Comparison of ENCODE assay signal across 1 cellular context in the genomic region with DNA sequence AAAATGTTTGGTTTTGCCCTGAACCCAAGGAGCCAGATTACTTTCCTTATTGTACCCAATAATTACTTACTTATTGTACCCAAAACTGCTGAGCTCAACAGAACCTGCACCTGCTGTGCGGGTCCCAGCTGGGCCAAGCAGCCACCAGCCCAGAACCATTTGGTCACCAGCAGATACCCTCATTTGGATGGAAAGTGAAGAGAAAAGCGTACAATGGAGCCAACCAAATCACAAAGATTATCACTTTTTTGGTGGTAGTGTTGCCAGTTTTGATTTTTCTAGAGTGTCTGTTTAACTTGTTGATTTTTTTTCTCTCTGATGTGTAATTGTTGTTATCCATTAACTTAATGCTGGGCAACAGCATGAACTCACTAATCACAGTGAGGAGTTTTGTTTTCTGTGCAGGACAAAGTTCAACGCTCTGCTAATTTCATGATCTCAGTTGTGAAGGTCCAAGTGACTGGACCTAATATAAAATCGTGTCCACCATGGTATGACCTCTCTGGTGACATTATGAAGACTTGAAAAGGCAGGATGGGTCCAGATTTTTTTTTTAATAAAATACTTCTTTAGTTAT.
TF ChIP-seq lines count a peak whose summit lies in the region.

No MANE protein-coding gene starts in this region.

TF ChIP-seq in HepG2, 621 proteins besides CTCF, POLR2A, EP300 and RAD21 (continued from another document and continues in another):
- TF ChIP-seq, protein P1, sequence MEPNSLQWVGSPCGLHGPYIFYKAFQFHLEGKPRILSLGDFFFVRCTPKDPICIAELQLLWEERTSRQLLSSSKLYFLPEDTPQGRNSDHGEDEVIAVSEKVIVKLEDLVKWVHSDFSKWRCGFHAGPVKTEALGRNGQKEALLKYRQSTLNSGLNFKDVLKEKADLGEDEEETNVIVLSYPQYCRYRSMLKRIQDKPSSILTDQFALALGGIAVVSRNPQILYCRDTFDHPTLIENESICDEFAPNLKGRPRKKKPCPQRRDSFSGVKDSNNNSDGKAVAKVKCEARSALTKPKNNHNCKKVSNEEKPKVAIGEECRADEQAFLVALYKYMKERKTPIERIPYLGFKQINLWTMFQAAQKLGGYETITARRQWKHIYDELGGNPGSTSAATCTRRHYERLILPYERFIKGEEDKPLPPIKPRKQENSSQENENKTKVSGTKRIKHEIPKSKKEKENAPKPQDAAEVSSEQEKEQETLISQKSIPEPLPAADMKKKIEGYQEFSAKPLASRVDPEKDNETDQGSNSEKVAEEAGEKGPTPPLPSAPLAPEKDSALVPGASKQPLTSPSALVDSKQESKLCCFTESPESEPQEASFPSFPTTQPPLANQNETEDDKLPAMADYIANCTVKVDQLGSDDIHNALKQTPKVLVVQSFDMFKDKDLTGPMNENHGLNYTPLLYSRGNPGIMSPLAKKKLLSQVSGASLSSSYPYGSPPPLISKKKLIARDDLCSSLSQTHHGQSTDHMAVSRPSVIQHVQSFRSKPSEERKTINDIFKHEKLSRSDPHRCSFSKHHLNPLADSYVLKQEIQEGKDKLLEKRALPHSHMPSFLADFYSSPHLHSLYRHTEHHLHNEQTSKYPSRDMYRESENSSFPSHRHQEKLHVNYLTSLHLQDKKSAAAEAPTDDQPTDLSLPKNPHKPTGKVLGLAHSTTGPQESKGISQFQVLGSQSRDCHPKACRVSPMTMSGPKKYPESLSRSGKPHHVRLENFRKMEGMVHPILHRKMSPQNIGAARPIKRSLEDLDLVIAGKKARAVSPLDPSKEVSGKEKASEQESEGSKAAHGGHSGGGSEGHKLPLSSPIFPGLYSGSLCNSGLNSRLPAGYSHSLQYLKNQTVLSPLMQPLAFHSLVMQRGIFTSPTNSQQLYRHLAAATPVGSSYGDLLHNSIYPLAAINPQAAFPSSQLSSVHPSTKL (CRISPR knock-in tag; IDR thresholded peaks at IDR 0.05) = peak; percentile 59; the same call in 1 of the 2 replicates
- no peak for TF ChIP-seq POLR2AphosphoS2 (IDR thresholded peaks at IDR 0.05; ENCODE audit: low read depth, low read length)
- TF ChIP-seq, protein P2, sequence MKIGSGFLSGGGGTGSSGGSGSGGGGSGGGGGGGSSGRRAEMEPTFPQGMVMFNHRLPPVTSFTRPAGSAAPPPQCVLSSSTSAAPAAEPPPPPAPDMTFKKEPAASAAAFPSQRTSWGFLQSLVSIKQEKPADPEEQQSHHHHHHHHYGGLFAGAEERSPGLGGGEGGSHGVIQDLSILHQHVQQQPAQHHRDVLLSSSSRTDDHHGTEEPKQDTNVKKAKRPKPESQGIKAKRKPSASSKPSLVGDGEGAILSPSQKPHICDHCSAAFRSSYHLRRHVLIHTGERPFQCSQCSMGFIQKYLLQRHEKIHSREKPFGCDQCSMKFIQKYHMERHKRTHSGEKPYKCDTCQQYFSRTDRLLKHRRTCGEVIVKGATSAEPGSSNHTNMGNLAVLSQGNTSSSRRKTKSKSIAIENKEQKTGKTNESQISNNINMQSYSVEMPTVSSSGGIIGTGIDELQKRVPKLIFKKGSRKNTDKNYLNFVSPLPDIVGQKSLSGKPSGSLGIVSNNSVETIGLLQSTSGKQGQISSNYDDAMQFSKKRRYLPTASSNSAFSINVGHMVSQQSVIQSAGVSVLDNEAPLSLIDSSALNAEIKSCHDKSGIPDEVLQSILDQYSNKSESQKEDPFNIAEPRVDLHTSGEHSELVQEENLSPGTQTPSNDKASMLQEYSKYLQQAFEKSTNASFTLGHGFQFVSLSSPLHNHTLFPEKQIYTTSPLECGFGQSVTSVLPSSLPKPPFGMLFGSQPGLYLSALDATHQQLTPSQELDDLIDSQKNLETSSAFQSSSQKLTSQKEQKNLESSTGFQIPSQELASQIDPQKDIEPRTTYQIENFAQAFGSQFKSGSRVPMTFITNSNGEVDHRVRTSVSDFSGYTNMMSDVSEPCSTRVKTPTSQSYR (CRISPR knock-in tag; IDR thresholded peaks at IDR 0.05; ENCODE audit: borderline replicate concordance) = no peak
- 0 out of 2 replicates have a peak, but pooled peaks have one; percentile 16 for TF ChIP-seq SMAD3 (CRISPR knock-in tag; IDR thresholded peaks at IDR 0.05)
- no peak for TF ChIP-seq GABPB1 (CRISPR knock-in tag; IDR thresholded peaks at IDR 0.05)
- TF ChIP-seq PAF1 (CRISPR knock-in tag; IDR thresholded peaks at IDR 0.05) = no peak
- no peak for TF ChIP-seq ZNF724P (CRISPR knock-in tag; IDR thresholded peaks at IDR 0.05; ENCODE audit: borderline replicate concordance)
- TF ChIP-seq, protein P3, sequence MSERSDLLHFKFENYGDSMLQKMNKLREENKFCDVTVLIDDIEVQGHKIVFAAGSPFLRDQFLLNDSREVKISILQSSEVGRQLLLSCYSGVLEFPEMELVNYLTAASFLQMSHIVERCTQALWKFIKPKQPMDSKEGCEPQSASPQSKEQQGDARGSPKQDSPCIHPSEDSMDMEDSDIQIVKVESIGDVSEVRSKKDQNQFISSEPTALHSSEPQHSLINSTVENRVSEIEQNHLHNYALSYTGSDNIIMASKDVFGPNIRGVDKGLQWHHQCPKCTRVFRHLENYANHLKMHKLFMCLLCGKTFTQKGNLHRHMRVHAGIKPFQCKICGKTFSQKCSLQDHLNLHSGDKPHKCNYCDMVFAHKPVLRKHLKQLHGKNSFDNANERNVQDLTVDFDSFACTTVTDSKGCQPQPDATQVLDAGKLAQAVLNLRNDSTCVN (CRISPR knock-in tag; IDR thresholded peaks at IDR 0.05; ENCODE audit: borderline replicate concordance) = peak; percentile 77
- TF ChIP-seq, protein P4, sequence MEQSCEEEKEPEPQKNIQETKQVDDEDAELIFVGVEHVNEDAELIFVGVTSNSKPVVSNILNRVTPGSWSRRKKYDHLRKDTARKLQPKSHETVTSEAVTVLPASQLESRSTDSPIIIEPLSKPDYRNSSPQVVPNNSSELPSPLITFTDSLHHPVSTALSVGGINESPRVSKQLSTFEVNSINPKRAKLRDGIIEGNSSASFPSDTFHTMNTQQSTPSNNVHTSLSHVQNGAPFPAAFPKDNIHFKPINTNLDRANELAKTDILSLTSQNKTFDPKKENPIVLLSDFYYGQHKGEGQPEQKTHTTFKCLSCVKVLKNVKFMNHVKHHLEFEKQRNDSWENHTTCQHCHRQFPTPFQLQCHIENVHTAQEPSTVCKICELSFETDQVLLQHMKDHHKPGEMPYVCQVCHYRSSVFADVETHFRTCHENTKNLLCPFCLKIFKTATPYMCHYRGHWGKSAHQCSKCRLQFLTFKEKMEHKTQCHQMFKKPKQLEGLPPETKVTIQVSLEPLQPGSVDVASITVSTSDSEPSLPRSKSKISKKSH (CRISPR knock-in tag; IDR thresholded peaks at IDR 0.05; ENCODE audit: borderline replicate concordance) = no peak
- no peak for TF ChIP-seq MED8 (CRISPR knock-in tag; IDR thresholded peaks at IDR 0.05; ENCODE audit: insufficient replicate concordance)
- TF ChIP-seq ZNF746 (CRISPR knock-in tag; IDR thresholded peaks at IDR 0.05) = no peak
- TF ChIP-seq HNF4A (CRISPR knock-in tag; IDR thresholded peaks at IDR 0.05) = peak; percentile 84
- no peak for TF ChIP-seq ZNF34 (CRISPR knock-in tag; IDR thresholded peaks at IDR 0.05; ENCODE audit: borderline replicate concordance)
- no peak for TF ChIP-seq ZNF839 (CRISPR knock-in tag; IDR thresholded peaks at IDR 0.05; ENCODE audit: borderline replicate concordance)
- TF ChIP-seq ZNF841 (CRISPR knock-in tag; IDR thresholded peaks at IDR 0.05; ENCODE audit: borderline replicate concordance) = no peak
- TF ChIP-seq MBNL3 (CRISPR knock-in tag; conservative IDR thresholded peaks at IDR 0.05) = no peak
- no peak for TF ChIP-seq KLF11 (CRISPR knock-in tag; IDR thresholded peaks at IDR 0.05)
- TF ChIP-seq EZH2 (conservative IDR thresholded peaks at IDR 0.05; ENCODE audit: low read depth, low read length) = no peak
- TF ChIP-seq ATAD3A (CRISPR knock-in tag; IDR thresholded peaks at IDR 0.05) = no peak
- TF ChIP-seq ZNF75D (CRISPR knock-in tag; IDR thresholded peaks at IDR 0.05; ENCODE audit: borderline replicate concordance) = no peak
- TF ChIP-seq ZNF333 (CRISPR knock-in tag; IDR thresholded peaks at IDR 0.05; ENCODE audit: borderline replicate concordance) = no peak
- TF ChIP-seq, protein P5, sequence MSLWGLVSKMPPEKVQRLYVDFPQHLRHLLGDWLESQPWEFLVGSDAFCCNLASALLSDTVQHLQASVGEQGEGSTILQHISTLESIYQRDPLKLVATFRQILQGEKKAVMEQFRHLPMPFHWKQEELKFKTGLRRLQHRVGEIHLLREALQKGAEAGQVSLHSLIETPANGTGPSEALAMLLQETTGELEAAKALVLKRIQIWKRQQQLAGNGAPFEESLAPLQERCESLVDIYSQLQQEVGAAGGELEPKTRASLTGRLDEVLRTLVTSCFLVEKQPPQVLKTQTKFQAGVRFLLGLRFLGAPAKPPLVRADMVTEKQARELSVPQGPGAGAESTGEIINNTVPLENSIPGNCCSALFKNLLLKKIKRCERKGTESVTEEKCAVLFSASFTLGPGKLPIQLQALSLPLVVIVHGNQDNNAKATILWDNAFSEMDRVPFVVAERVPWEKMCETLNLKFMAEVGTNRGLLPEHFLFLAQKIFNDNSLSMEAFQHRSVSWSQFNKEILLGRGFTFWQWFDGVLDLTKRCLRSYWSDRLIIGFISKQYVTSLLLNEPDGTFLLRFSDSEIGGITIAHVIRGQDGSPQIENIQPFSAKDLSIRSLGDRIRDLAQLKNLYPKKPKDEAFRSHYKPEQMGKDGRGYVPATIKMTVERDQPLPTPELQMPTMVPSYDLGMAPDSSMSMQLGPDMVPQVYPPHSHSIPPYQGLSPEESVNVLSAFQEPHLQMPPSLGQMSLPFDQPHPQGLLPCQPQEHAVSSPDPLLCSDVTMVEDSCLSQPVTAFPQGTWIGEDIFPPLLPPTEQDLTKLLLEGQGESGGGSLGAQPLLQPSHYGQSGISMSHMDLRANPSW (CRISPR knock-in tag; IDR thresholded peaks at IDR 0.05; ENCODE audit: borderline replicate concordance) = no peak
- no peak for TF ChIP-seq ZBTB42 (CRISPR knock-in tag; IDR thresholded peaks at IDR 0.05)
- TF ChIP-seq PAWR (CRISPR knock-in tag; IDR thresholded peaks at IDR 0.05; ENCODE audit: borderline replicate concordance) = no peak
- TF ChIP-seq ZNF138 (CRISPR knock-in tag; IDR thresholded peaks at IDR 0.05; ENCODE audit: low read depth) = no peak
- TF ChIP-seq WIZ (CRISPR knock-in tag; IDR thresholded peaks at IDR 0.05) = peak; percentile 25; the same call in 1 of the 2 replicates
- TF ChIP-seq ZNF546 (CRISPR knock-in tag; conservative IDR thresholded peaks at IDR 0.05) = no peak
- TF ChIP-seq ZFAT (CRISPR knock-in tag; conservative IDR thresholded peaks at IDR 0.05) = no peak
- TF ChIP-seq ZNF570 (CRISPR knock-in tag; IDR thresholded peaks at IDR 0.05; ENCODE audit: borderline replicate concordance) = no peak
- no peak; the same call in 1 of the 2 replicates for TF ChIP-seq HHEX (CRISPR knock-in tag; IDR thresholded peaks at IDR 0.05)
- no peak for TF ChIP-seq ARNTL (CRISPR knock-in tag; IDR thresholded peaks at IDR 0.05)
- TF ChIP-seq, protein P6, sequence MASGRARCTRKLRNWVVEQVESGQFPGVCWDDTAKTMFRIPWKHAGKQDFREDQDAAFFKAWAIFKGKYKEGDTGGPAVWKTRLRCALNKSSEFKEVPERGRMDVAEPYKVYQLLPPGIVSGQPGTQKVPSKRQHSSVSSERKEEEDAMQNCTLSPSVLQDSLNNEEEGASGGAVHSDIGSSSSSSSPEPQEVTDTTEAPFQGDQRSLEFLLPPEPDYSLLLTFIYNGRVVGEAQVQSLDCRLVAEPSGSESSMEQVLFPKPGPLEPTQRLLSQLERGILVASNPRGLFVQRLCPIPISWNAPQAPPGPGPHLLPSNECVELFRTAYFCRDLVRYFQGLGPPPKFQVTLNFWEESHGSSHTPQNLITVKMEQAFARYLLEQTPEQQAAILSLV (CRISPR knock-in tag; IDR thresholded peaks at IDR 0.05; ENCODE audit: borderline replicate concordance) = no peak
- 0 out of 2 replicates have a peak, but pooled peaks have one; percentile 2 for TF ChIP-seq ZNF7 (CRISPR knock-in tag; IDR thresholded peaks at IDR 0.05)
- TF ChIP-seq, protein P7, sequence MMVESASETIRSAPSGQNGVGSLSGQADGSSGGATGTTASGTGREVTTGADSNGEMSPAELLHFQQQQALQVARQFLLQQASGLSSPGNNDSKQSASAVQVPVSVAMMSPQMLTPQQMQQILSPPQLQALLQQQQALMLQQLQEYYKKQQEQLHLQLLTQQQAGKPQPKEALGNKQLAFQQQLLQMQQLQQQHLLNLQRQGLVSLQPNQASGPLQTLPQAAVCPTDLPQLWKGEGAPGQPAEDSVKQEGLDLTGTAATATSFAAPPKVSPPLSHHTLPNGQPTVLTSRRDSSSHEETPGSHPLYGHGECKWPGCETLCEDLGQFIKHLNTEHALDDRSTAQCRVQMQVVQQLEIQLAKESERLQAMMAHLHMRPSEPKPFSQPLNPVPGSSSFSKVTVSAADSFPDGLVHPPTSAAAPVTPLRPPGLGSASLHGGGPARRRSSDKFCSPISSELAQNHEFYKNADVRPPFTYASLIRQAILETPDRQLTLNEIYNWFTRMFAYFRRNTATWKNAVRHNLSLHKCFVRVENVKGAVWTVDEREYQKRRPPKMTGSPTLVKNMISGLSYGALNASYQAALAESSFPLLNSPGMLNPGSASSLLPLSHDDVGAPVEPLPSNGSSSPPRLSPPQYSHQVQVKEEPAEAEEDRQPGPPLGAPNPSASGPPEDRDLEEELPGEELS (CRISPR knock-in tag; IDR thresholded peaks at IDR 0.05) = peak; percentile 87
- TF ChIP-seq ZNF17 (CRISPR knock-in tag; IDR thresholded peaks at IDR 0.05) = no peak
- TF ChIP-seq, protein P8, sequence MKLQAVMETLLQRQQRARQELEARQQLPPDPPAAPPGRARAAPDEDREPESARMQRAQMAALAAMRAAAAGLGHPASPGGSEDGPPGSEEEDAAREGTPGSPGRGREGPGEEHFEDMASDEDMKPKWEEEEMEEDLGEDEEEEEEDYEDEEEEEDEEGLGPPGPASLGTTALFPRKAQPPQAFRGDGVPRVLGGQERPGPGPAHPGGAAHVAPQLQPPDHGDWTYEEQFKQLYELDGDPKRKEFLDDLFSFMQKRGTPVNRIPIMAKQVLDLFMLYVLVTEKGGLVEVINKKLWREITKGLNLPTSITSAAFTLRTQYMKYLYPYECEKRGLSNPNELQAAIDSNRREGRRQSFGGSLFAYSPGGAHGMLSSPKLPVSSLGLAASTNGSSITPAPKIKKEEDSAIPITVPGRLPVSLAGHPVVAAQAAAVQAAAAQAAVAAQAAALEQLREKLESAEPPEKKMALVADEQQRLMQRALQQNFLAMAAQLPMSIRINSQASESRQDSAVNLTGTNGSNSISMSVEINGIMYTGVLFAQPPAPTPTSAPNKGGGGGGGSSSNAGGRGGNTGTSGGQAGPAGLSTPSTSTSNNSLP (IDR thresholded peaks at IDR 0.05; ENCODE audit: low read depth, low read length) = peak; percentile 96
- no peak for TF ChIP-seq MEIS2 (CRISPR knock-in tag; IDR thresholded peaks at IDR 0.05)
- TF ChIP-seq ZNF256 (CRISPR knock-in tag; conservative IDR thresholded peaks at IDR 0.05) = no peak
- no peak for TF ChIP-seq SOX13 (IDR thresholded peaks at IDR 0.05)
- peak in 1 of 2 experiments; percentile 77; a peak in 2 of 4 replicates for TF ChIP-seq SOX13 (CRISPR knock-in tag; conservative IDR thresholded peaks at IDR 0.05 in 1 of 2, IDR thresholded peaks at IDR 0.05 in 1 of 2)
- no peak for TF ChIP-seq ZNF564 (CRISPR knock-in tag; IDR thresholded peaks at IDR 0.05)
- TF ChIP-seq, protein P9, sequence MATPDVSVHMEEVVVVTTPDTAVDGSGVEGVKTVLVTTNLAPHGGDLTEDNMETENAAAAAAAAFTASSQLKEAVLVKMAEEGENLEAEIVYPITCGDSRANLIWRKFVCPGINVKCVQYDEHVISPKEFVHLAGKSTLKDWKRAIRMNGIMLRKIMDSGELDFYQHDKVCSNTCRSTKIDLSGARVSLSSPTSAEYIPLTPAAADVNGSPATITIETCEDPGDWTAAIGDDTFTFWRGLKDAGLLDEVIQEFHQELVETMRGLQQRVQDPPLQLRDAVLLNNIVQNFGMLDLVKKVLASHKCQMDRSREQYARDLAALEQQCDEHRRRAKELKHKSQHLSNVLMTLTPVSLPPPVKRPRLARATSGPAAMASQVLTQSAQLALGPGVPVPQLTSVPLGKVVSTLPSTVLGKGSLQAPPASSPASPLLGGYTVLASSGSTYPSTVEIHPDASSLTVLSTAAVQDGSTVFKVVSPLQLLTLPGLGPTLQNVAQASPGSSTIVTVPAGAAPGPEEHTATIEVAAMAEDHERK (CRISPR knock-in tag; IDR thresholded peaks at IDR 0.05; ENCODE audit: low read depth) = no peak
